ENCODE assay signal across 1 cellular context in the genomic region with DNA sequence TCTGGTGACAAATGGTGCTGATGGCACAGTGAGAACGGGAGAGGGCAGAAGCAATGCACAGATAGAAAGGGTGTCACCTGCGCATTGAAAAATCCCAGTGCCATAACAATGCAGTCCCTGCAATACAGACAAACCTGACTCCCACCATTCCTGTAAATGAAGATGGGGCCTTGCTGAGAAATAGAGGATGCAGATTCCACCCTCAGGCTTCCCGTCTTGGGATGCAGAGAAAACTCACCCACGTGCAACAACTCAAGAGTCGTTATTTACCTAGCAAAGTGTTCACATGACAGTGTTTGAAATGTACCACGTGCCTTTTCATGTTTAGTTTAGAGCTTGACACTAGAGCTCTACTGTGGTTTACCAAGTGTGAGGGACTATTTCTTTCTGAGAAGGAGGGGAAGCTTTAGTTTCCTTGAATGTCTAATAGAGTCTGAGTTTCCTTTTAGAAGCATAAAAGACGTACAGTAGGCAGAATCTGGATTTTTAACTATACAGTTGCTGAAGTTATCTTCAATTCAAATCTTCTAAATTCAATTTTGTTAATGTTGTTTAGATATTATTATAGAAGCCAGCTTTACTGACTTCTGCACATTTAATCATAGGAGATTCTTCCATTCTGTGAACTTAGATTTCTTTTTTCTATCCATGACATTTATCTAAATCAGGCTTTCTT.
TF ChIP-seq lines count a peak whose summit lies in the region.

No MANE protein-coding gene starts in this region.

TF ChIP-seq in HepG2, 621 proteins besides CTCF, POLR2A, EP300 and RAD21 (continued from another document and continues in another):
- TF ChIP-seq ZNF772 (CRISPR knock-in tag; IDR thresholded peaks at IDR 0.05) (no peak), ZFP41 (CRISPR knock-in tag; IDR thresholded peaks at IDR 0.05; ENCODE audit: borderline replicate concordance) (no peak), HMG20B (CRISPR knock-in tag; conservative IDR thresholded peaks at IDR 0.05) (no peak), ZNF20 (CRISPR knock-in tag; IDR thresholded peaks at IDR 0.05) (no peak), ATRX (CRISPR knock-in tag; IDR thresholded peaks at IDR 0.05; ENCODE audit: borderline replicate concordance) (no peak), MATR3 (CRISPR knock-in tag; IDR thresholded peaks at IDR 0.05) (no peak), SMC3 (IDR thresholded peaks at IDR 0.05; ENCODE audit: low read length) (0 out of 2 replicates have a peak, but pooled peaks have one; percentile 11), ZNF644 (CRISPR knock-in tag; IDR thresholded peaks at IDR 0.05; ENCODE audit: low read depth) (peak; percentile 74), KLF11 (CRISPR knock-in tag; IDR thresholded peaks at IDR 0.05) (peak; percentile 66; the same call in 1 of the 2 replicates), HNRNPH1 (optimal IDR thresholded peaks at IDR 0.05; ENCODE audit: low read depth, low read length) (no peak), ELK4 (CRISPR knock-in tag; IDR thresholded peaks at IDR 0.05; ENCODE audit: borderline replicate concordance) (no peak), SNRNP70 (IDR thresholded peaks at IDR 0.05; ENCODE audit: low read depth, low read length) (no peak), MAZ (IDR thresholded peaks at IDR 0.05; ENCODE audit: borderline replicate concordance, low read depth, low read length) (no peak), MAZ (CRISPR knock-in tag; IDR thresholded peaks at IDR 0.05; ENCODE audit: low read depth) (0 out of 2 replicates have a peak, but pooled peaks have one; percentile 10), ZNF460 (CRISPR knock-in tag; IDR thresholded peaks at IDR 0.05; ENCODE audit: borderline replicate concordance) (no peak), TAF1 (CRISPR knock-in tag; IDR thresholded peaks at IDR 0.05) (no peak), HNF1B (CRISPR knock-in tag; IDR thresholded peaks at IDR 0.05) (no peak), EED (CRISPR knock-in tag; IDR thresholded peaks at IDR 0.05) (no peak), MLX (CRISPR knock-in tag; IDR thresholded peaks at IDR 0.05) (peak; percentile 81; the same call in 1 of the 2 replicates), STAG1 (CRISPR knock-in tag; IDR thresholded peaks at IDR 0.05) (peak; percentile 58)
- TF ChIP-seq, protein P1, sequence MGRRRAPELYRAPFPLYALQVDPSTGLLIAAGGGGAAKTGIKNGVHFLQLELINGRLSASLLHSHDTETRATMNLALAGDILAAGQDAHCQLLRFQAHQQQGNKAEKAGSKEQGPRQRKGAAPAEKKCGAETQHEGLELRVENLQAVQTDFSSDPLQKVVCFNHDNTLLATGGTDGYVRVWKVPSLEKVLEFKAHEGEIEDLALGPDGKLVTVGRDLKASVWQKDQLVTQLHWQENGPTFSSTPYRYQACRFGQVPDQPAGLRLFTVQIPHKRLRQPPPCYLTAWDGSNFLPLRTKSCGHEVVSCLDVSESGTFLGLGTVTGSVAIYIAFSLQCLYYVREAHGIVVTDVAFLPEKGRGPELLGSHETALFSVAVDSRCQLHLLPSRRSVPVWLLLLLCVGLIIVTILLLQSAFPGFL (CRISPR knock-in tag; IDR thresholded peaks at IDR 0.05) = no peak
- TF ChIP-seq, protein P2, sequence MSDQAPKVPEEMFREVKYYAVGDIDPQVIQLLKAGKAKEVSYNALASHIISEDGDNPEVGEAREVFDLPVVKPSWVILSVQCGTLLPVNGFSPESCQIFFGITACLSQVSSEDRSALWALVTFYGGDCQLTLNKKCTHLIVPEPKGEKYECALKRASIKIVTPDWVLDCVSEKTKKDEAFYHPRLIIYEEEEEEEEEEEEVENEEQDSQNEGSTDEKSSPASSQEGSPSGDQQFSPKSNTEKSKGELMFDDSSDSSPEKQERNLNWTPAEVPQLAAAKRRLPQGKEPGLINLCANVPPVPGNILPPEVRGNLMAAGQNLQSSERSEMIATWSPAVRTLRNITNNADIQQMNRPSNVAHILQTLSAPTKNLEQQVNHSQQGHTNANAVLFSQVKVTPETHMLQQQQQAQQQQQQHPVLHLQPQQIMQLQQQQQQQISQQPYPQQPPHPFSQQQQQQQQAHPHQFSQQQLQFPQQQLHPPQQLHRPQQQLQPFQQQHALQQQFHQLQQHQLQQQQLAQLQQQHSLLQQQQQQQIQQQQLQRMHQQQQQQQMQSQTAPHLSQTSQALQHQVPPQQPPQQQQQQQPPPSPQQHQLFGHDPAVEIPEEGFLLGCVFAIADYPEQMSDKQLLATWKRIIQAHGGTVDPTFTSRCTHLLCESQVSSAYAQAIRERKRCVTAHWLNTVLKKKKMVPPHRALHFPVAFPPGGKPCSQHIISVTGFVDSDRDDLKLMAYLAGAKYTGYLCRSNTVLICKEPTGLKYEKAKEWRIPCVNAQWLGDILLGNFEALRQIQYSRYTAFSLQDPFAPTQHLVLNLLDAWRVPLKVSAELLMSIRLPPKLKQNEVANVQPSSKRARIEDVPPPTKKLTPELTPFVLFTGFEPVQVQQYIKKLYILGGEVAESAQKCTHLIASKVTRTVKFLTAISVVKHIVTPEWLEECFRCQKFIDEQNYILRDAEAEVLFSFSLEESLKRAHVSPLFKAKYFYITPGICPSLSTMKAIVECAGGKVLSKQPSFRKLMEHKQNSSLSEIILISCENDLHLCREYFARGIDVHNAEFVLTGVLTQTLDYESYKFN (CRISPR knock-in tag; conservative IDR thresholded peaks at IDR 0.05) = no peak
- TF ChIP-seq, protein P3, sequence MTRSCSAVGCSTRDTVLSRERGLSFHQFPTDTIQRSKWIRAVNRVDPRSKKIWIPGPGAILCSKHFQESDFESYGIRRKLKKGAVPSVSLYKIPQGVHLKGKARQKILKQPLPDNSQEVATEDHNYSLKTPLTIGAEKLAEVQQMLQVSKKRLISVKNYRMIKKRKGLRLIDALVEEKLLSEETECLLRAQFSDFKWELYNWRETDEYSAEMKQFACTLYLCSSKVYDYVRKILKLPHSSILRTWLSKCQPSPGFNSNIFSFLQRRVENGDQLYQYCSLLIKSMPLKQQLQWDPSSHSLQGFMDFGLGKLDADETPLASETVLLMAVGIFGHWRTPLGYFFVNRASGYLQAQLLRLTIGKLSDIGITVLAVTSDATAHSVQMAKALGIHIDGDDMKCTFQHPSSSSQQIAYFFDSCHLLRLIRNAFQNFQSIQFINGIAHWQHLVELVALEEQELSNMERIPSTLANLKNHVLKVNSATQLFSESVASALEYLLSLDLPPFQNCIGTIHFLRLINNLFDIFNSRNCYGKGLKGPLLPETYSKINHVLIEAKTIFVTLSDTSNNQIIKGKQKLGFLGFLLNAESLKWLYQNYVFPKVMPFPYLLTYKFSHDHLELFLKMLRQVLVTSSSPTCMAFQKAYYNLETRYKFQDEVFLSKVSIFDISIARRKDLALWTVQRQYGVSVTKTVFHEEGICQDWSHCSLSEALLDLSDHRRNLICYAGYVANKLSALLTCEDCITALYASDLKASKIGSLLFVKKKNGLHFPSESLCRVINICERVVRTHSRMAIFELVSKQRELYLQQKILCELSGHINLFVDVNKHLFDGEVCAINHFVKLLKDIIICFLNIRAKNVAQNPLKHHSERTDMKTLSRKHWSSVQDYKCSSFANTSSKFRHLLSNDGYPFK (CRISPR knock-in tag; IDR thresholded peaks at IDR 0.05; ENCODE audit: borderline replicate concordance) = no peak
- TF ChIP-seq, protein P4, sequence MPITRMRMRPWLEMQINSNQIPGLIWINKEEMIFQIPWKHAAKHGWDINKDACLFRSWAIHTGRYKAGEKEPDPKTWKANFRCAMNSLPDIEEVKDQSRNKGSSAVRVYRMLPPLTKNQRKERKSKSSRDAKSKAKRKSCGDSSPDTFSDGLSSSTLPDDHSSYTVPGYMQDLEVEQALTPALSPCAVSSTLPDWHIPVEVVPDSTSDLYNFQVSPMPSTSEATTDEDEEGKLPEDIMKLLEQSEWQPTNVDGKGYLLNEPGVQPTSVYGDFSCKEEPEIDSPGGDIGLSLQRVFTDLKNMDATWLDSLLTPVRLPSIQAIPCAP (CRISPR knock-in tag; IDR thresholded peaks at IDR 0.05; ENCODE audit: low read depth) = no peak
- TF ChIP-seq, protein P5, sequence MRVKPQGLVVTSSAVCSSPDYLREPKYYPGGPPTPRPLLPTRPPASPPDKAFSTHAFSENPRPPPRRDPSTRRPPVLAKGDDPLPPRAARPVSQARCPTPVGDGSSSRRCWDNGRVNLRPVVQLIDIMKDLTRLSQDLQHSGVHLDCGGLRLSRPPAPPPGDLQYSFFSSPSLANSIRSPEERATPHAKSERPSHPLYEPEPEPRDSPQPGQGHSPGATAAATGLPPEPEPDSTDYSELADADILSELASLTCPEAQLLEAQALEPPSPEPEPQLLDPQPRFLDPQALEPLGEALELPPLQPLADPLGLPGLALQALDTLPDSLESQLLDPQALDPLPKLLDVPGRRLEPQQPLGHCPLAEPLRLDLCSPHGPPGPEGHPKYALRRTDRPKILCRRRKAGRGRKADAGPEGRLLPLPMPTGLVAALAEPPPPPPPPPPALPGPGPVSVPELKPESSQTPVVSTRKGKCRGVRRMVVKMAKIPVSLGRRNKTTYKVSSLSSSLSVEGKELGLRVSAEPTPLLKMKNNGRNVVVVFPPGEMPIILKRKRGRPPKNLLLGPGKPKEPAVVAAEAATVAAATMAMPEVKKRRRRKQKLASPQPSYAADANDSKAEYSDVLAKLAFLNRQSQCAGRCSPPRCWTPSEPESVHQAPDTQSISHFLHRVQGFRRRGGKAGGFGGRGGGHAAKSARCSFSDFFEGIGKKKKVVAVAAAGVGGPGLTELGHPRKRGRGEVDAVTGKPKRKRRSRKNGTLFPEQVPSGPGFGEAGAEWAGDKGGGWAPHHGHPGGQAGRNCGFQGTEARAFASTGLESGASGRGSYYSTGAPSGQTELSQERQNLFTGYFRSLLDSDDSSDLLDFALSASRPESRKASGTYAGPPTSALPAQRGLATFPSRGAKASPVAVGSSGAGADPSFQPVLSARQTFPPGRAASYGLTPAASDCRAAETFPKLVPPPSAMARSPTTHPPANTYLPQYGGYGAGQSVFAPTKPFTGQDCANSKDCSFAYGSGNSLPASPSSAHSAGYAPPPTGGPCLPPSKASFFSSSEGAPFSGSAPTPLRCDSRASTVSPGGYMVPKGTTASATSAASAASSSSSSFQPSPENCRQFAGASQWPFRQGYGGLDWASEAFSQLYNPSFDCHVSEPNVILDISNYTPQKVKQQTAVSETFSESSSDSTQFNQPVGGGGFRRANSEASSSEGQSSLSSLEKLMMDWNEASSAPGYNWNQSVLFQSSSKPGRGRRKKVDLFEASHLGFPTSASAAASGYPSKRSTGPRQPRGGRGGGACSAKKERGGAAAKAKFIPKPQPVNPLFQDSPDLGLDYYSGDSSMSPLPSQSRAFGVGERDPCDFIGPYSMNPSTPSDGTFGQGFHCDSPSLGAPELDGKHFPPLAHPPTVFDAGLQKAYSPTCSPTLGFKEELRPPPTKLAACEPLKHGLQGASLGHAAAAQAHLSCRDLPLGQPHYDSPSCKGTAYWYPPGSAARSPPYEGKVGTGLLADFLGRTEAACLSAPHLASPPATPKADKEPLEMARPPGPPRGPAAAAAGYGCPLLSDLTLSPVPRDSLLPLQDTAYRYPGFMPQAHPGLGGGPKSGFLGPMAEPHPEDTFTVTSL (CRISPR knock-in tag; IDR thresholded peaks at IDR 0.05; ENCODE audit: borderline replicate concordance) = no peak
